ENCODE assay signal across 39 cellular contexts in genomic region chrX:49727847-49728246, GRCh38. TPM values are rescaled to one million over a fixed set of nuclear protein-coding genes. Genes with fewer than 3 reads are reported as not detected.
"Had no signal": no experiment of that assay in that cellular context is flagged by ENCODE, and none has a peak within 500 bp of the region (broad histone marks: within the 10 kb centered on the region; RNA-seq: fewer than 3 reads in every experiment).

No MANE protein-coding gene starts in this region.

- H3K9me3 ChIP-seq: adrenal gland, body of pancreas, breast epithelium had no signal

- H3K36me3 Mint-ChIP-seq: activated CD4-positive, alpha-beta memory T cell treated with anti-CD3 and anti-CD28 coated beads for 36 hours; activated naive CD4-positive, alpha-beta T cell treated with anti-CD3 and anti-CD28 coated beads, Interleukin-2, amount 50 U/mL, for 72 hours; activated naive CD8-positive, alpha-beta T cell treated with anti-CD3 and anti-CD28 coated beads for 36 hours had no signal

- ATAC-seq: activated CD8-positive, alpha-beta T cell treated with anti-CD3 and anti-CD28 coated beads for 36 hours; activated naive CD4-positive, alpha-beta T cell treated with anti-CD3 and anti-CD28 coated beads, Interleukin-2, amount 50 U/mL, for 72 hours; activated T-cell treated with anti-CD3 and anti-CD28 coated beads, Interleukin-2, amount 50 U/mL, for 4 hours; activated T-cell treated with anti-CD3 and anti-CD28 coated beads, Interleukin-2, amount 50 U/mL, for 72 hours; activated T-helper 17 cell treated with anti-CD3 and anti-CD28 coated beads, Interleukin-2, amount 50 U/mL, for 72 hours; body of pancreas had no signal

- H3K4me3 Mint-ChIP-seq: activated B cell treated with CpG ODN at 0.5 μM for 24 hours; activated CD4-positive, alpha-beta memory T cell treated with anti-CD3 and anti-CD28 coated beads for 36 hours; activated CD4-positive, alpha-beta T cell treated with anti-CD3 and anti-CD28 coated beads, Interleukin-2, amount 10 ng/mL, durations not matched to agents 24 days and 14 days; activated CD8-positive, alpha-beta T cell treated with anti-CD3 and anti-CD28 coated beads for 36 hours; activated naive CD4-positive, alpha-beta T cell treated with anti-CD3 and anti-CD28 coated beads for 36 hours; activated naive CD8-positive, alpha-beta T cell treated with anti-CD3 and anti-CD28 coated beads for 36 hours; activated T-cell treated with anti-CD3 and anti-CD28 coated beads, Interleukin-2, amount 50 U/mL, for 4 hours; activated T-cell treated with anti-CD3 and anti-CD28 coated beads, Interleukin-2, amount 50 U/mL, for 72 hours; activated T-helper 1 cell treated with anti-CD3 and anti-CD28 coated beads, Interleukin-12 subunit alpha, Interleukin-12 subunit beta, Interleukin-2, Interleukin-4 antibody, amounts not matched to agents 30 ng/mL and 10 ng/mL and 1 ng/mL, durations not matched to agents 14 hours and 24 hours and 36 hours; activated T-helper 17 cell treated with anti-CD3 and anti-CD28 coated beads, Interleukin-2, amount 50 U/mL, for 72 hours; T-helper 1 cell treated with Interleukin-12 subunit alpha and Interleukin-12 subunit beta and Interleukin-4 antibody, amounts not matched to agents 30 μg/mL and 1 μg/mL, for 36 hours; T-helper 2 cell treated with Interferon-gamma antibody and Interleukin-4, amounts not matched to agents 5 μg/mL and 100 μg/mL, for 36 hours had no signal

- DNase-seq: activated B cell treated with CpG ODN at 0.5 μM for 24 hours; activated CD4-positive, alpha-beta memory T cell treated with anti-CD3 and anti-CD28 coated beads for 36 hours; activated CD4-positive, alpha-beta T cell treated with anti-CD3 and anti-CD28 coated beads for 4 hours; activated CD4-positive, alpha-beta T cell treated with anti-CD3 and anti-CD28 coated beads, Interleukin-2, amount 10 ng/mL, durations not matched to agents 24 days and 14 days; activated CD4-positive, alpha-beta T cell treated with anti-CD3 and anti-CD28 coated beads, Interleukin-2, amount 50 U/mL, for 1 hour; activated CD4-positive, alpha-beta T cell treated with anti-CD3 and anti-CD28 coated beads, Interleukin-2, amount 50 U/mL, for 4 hours; activated CD4-positive, CD25-positive, alpha-beta regulatory T cell treated with anti-CD3 and anti-CD28 coated beads, Interleukin-2, amount 50 U/mL, for 72 hours; activated CD8-positive, alpha-beta memory T cell treated with anti-CD3 and anti-CD28 coated beads, Interleukin-2, amount 50 U/mL, for 4 hours; activated CD8-positive, alpha-beta T cell treated with anti-CD3 and anti-CD28 coated beads for 36 hours; activated effector memory CD4-positive, alpha-beta T cell treated with anti-CD3 and anti-CD28 coated beads, Interleukin-2, amount 50 U/mL, for 16 hours; activated gamma-delta T cell treated with Interleukin-2 at 50 U/mL for 16 hours; activated naive CD4-positive, alpha-beta T cell; activated naive CD4-positive, alpha-beta T cell treated with anti-CD3 and anti-CD28 coated beads for 36 hours; activated naive CD4-positive, alpha-beta T cell treated with anti-CD3 and anti-CD28 coated beads, Interleukin-2, amount 50 U/mL, for 16 hours; activated naive CD8-positive, alpha-beta T cell treated with anti-CD3 and anti-CD28 coated beads for 36 hours; activated T-cell treated with anti-CD3 and anti-CD28 coated beads for 4 hours; activated T-cell treated with anti-CD3 and anti-CD28 coated beads, Interleukin-2, amount 50 U/mL, for 1 hour; activated T-cell treated with anti-CD3 and anti-CD28 coated beads, Interleukin-2, amount 50 U/mL, for 4 hours; activated T-cell treated with anti-CD3 and anti-CD28 coated beads, Interleukin-2, amount 50 U/mL, for 72 hours; adrenal gland; amniotic stem cell; aorta; body of pancreas; brain microvascular endothelial cell; central memory CD4-positive, alpha-beta T cell; SW 1271; T-helper 1 cell; T-helper 2 cell; T-helper 9 cell had no signal

- H3K27ac ChIP-seq: adrenal gland, body of pancreas, brain microvascular endothelial cell, breast epithelium, VCaP had no signal

- H3K4me1 Mint-ChIP-seq: activated B cell treated with CpG ODN at 0.5 μM for 24 hours; activated CD4-positive, alpha-beta T cell treated with anti-CD3 and anti-CD28 coated beads, Interleukin-2, amount 10 ng/mL, durations not matched to agents 24 days and 14 days; activated T-helper 17 cell treated with anti-CD3 and anti-CD28 coated beads, Interleukin-2, amount 50 U/mL, for 72 hours had no signal

- H3K36me3 ChIP-seq: adrenal gland, brain microvascular endothelial cell, breast epithelium had no signal

- H3K4me3 ChIP-seq: adrenal gland, body of pancreas, breast epithelium had no signal

- H3K4me1 ChIP-seq: adrenal gland, body of pancreas, breast epithelium had no signal

- H3K27me3 ChIP-seq: body of pancreas, brain microvascular endothelial cell had no signal

- H3K27ac Mint-ChIP-seq: activated B cell treated with CpG ODN at 0.5 μM for 24 hours; activated CD4-positive, alpha-beta memory T cell treated with anti-CD3 and anti-CD28 coated beads for 36 hours; activated CD4-positive, alpha-beta T cell treated with anti-CD3 and anti-CD28 coated beads, Interleukin-2, amount 10 ng/mL, durations not matched to agents 24 days and 14 days; activated CD8-positive, alpha-beta T cell treated with anti-CD3 and anti-CD28 coated beads for 36 hours; activated naive CD4-positive, alpha-beta T cell treated with anti-CD3 and anti-CD28 coated beads for 36 hours; activated naive CD4-positive, alpha-beta T cell treated with anti-CD3 and anti-CD28 coated beads, Interleukin-2, amount 50 U/mL, for 72 hours; activated naive CD8-positive, alpha-beta T cell treated with anti-CD3 and anti-CD28 coated beads for 36 hours; activated T-cell treated with anti-CD3 and anti-CD28 coated beads, Interleukin-2, amount 50 U/mL, for 72 hours; activated T-helper 1 cell treated with anti-CD3 and anti-CD28 coated beads, Interleukin-12 subunit alpha, Interleukin-12 subunit beta, Interleukin-2, Interleukin-4 antibody, amounts not matched to agents 30 ng/mL and 10 ng/mL and 1 ng/mL, durations not matched to agents 14 hours and 24 hours and 36 hours; activated T-helper 17 cell treated with anti-CD3 and anti-CD28 coated beads, Interleukin-2, amount 50 U/mL, for 72 hours; T-helper 1 cell treated with Interleukin-12 subunit alpha and Interleukin-12 subunit beta and Interleukin-4 antibody, amounts not matched to agents 30 μg/mL and 1 μg/mL, for 36 hours; T-helper 2 cell treated with Interferon-gamma antibody and Interleukin-4, amounts not matched to agents 5 μg/mL and 100 μg/mL, for 36 hours had no signal

- H3K27me3 Mint-ChIP-seq: activated CD4-positive, alpha-beta memory T cell treated with anti-CD3 and anti-CD28 coated beads for 36 hours; activated CD4-positive, alpha-beta T cell treated with anti-CD3 and anti-CD28 coated beads, Interleukin-2, amount 10 ng/mL, durations not matched to agents 24 days and 14 days; activated CD8-positive, alpha-beta T cell treated with anti-CD3 and anti-CD28 coated beads for 36 hours; activated naive CD8-positive, alpha-beta T cell treated with anti-CD3 and anti-CD28 coated beads for 36 hours; activated T-helper 17 cell treated with anti-CD3 and anti-CD28 coated beads, Interleukin-2, amount 50 U/mL, for 72 hours had no signal

- H3K9me3 Mint-ChIP-seq: activated B cell treated with CpG ODN at 0.5 μM for 24 hours; activated CD4-positive, alpha-beta memory T cell treated with anti-CD3 and anti-CD28 coated beads for 36 hours; activated CD4-positive, alpha-beta T cell treated with anti-CD3 and anti-CD28 coated beads, Interleukin-2, amount 10 ng/mL, durations not matched to agents 24 days and 14 days; activated CD8-positive, alpha-beta T cell treated with anti-CD3 and anti-CD28 coated beads for 36 hours; activated naive CD4-positive, alpha-beta T cell treated with anti-CD3 and anti-CD28 coated beads for 36 hours; activated naive CD4-positive, alpha-beta T cell treated with anti-CD3 and anti-CD28 coated beads, Interleukin-2, amount 50 U/mL, for 72 hours; activated naive CD8-positive, alpha-beta T cell treated with anti-CD3 and anti-CD28 coated beads for 36 hours; activated T-cell treated with anti-CD3 and anti-CD28 coated beads, Interleukin-2, amount 50 U/mL, for 4 hours; activated T-cell treated with anti-CD3 and anti-CD28 coated beads, Interleukin-2, amount 50 U/mL, for 72 hours; activated T-helper 1 cell treated with anti-CD3 and anti-CD28 coated beads, Interleukin-12 subunit alpha, Interleukin-12 subunit beta, Interleukin-2, Interleukin-4 antibody, amounts not matched to agents 30 ng/mL and 10 ng/mL and 1 ng/mL, durations not matched to agents 14 hours and 24 hours and 36 hours; activated T-helper 17 cell treated with anti-CD3 and anti-CD28 coated beads, Interleukin-2, amount 50 U/mL, for 72 hours; T-helper 1 cell treated with Interleukin-12 subunit alpha and Interleukin-12 subunit beta and Interleukin-4 antibody, amounts not matched to agents 30 μg/mL and 1 μg/mL, for 36 hours; T-helper 2 cell treated with Interferon-gamma antibody and Interleukin-4, amounts not matched to agents 5 μg/mL and 100 μg/mL, for 36 hours had no signal

RNA-seq across cellular contexts. Expression of gene PAGE1, which starts 32.1 kb away (rescaled TPM):
- total RNA-seq: activated B cell treated with CpG ODN at 0.5 μM for 24 hours; activated CD4-positive, alpha-beta memory T cell treated with anti-CD3 and anti-CD28 coated beads for 36 hours; activated CD4-positive, alpha-beta T cell treated with anti-CD3 and anti-CD28 coated beads, Interleukin-2, amount 10 ng/mL, durations not matched to agents 24 days and 14 days; activated CD8-positive, alpha-beta memory T cell treated with anti-CD3 and anti-CD28 coated beads for 36 hours; activated CD8-positive, alpha-beta T cell treated with anti-CD3 and anti-CD28 coated beads for 36 hours; activated naive CD4-positive, alpha-beta T cell treated with anti-CD3 and anti-CD28 coated beads for 36 hours; activated naive CD4-positive, alpha-beta T cell treated with anti-CD3 and anti-CD28 coated beads, Interleukin-2, amount 50 U/mL, for 72 hours; activated naive CD8-positive, alpha-beta T cell treated with anti-CD3 and anti-CD28 coated beads for 36 hours; activated T-cell treated with anti-CD3 and anti-CD28 coated beads, Interleukin-2, amount 50 U/mL, for 4 hours; activated T-cell treated with anti-CD3 and anti-CD28 coated beads, Interleukin-2, amount 50 U/mL, for 72 hours; activated T-helper 1 cell treated with anti-CD3 and anti-CD28 coated beads, Interleukin-12 subunit alpha, Interleukin-12 subunit beta, Interleukin-2, Interleukin-4 antibody, amounts not matched to agents 30 ng/mL and 10 ng/mL and 1 ng/mL, durations not matched to agents 14 hours and 24 hours and 36 hours; activated T-helper 17 cell treated with anti-CD3 and anti-CD28 coated beads, Interleukin-2, amount 50 U/mL, for 72 hours; adrenal gland; aorta; astrocyte; body of pancreas; breast epithelium; cardiac septum had no signal
- polyA plus RNA-seq: adrenal gland, aorta had no signal
